Comparison of ENCODE assay signal across 8 cellular contexts in genomic region chr5:102866315-102866693, GRCh38.
DNase-seq lines count a peak whose midpoint lies in the region; ATAC-seq, FAIRE-seq and TF ChIP-seq lines count a peak whose summit lies in the region.

No MANE protein-coding gene starts in this region.

- no peaks in the 10 kb centered on the region for H4K20me1 ChIP-seq in keratinocyte (ENCODE audit: control insufficient read depth, extremely low read depth, insufficient read depth, low read length)

- no peak for DNase-seq in BJ (ENCODE audit: low read depth)
- peak; percentile 28 for DNase-seq in amniotic epithelial cell (ENCODE audit: low read depth)
- no peak for DNase-seq in keratinocyte (ENCODE audit: low read depth, low spot score)
- no peak for DNase-seq in MV-4-11 (lab: John Stamatoyannopoulos, UW)
- DNase-seq in GF-D8 (lab: John Stamatoyannopoulos, UW): no peak
- no peak for DNase-seq in NCI-H1930 (lab: John Stamatoyannopoulos, UW)

- H3K4me1 ChIP-seq in keratinocyte (ENCODE audit: control insufficient read depth, extremely low read depth, insufficient read depth, low read length) (peaks cover 7% of the 10 kb centered on the region), stomach smooth muscle (ENCODE audit: control insufficient read depth, insufficient read depth, low read length) (no peaks in the 10 kb centered on the region)

- peak overlapping the region; percentile 96 for H3K4me2 ChIP-seq in keratinocyte (ENCODE audit: control insufficient read depth, extremely low read depth, insufficient read depth, low read depth, low read length)

- peak overlapping the region; percentile 55 for H3K4me3 ChIP-seq in BJ (ENCODE audit: low read depth, low read length)
- H3K4me3 ChIP-seq in keratinocyte (ENCODE audit: control insufficient read depth in 2 of 3, extremely low read depth in 1 of 3, insufficient read depth in 2 of 3, low read depth in 1 of 3, low read length in 3 of 3): peak overlapping the region; percentile 42 to 84 (median 73)
- peak overlapping the region; percentile 82 to 87 for H3K4me3 ChIP-seq in stomach smooth muscle (ENCODE audit: low read length in 2 of 2)

- H3K9ac ChIP-seq in keratinocyte (ENCODE audit: control insufficient read depth, extremely low read depth, insufficient read depth, low read length) (peak overlapping the region; percentile 78), stomach smooth muscle (ENCODE audit: low read length in 2 of 2) (peak overlapping the region; percentile 51 to 78)

- H3K9me3 ChIP-seq in keratinocyte (ENCODE audit: control insufficient read depth, low read depth, low read length): no peaks in the 10 kb centered on the region
- H3K9me3 ChIP-seq in stomach smooth muscle (ENCODE audit: control insufficient read depth in 2 of 2, low read length in 2 of 2): no peaks in the 10 kb centered on the region

- no peaks in the 10 kb centered on the region for H3K79me2 ChIP-seq in keratinocyte (ENCODE audit: control insufficient read depth, insufficient read depth, low read length)

- H3K27me3 ChIP-seq in BJ (ENCODE audit: control insufficient read depth, insufficient read depth, low read length): no peaks in the 10 kb centered on the region
- H3K27me3 ChIP-seq in keratinocyte (ENCODE audit: control insufficient read depth, extremely low read depth, insufficient read depth, low read length): no peaks in the 10 kb centered on the region
- no peaks in the 10 kb centered on the region for H3K27me3 ChIP-seq in stomach smooth muscle (ENCODE audit: control insufficient read depth in 1 of 2, insufficient read depth in 2 of 2, low read length in 2 of 2)

- CTCF ChIA-PET in BJ (lab: Yijun Ruan, JAX): interaction anchor here (0.7 to 3.6 kb wide), 4 partner anchors 9 to 185 kb away, joined by 3 to 12 read pairs (median 4); no protein-coding TSS in a partner anchor

- ATAC-seq in HG02840 (IDR thresholded peaks at IDR 0.05; ENCODE audit: low FRiP score, unreplicated experiment): peak; percentile 10

- dilution Hi-C loops in keratinocyte (cut with MboI; ENCODE audit: extremely low pct_ligation_motif_present, low sequenced_read_pairs): no loop called here

- no peak; the same call in 1 of the 2 replicates for TF ChIP-seq CTCF in BJ (IDR thresholded peaks at IDR 0.05; ENCODE audit: insufficient read depth, low read depth, low read length)
- no peak for TF ChIP-seq CTCF in keratinocyte (optimal IDR thresholded peaks at IDR 0.05 in 1 of 3, IDR thresholded peaks at IDR 0.05 in 1 of 3, conservative IDR thresholded peaks at IDR 0.05 in 1 of 3; ENCODE audit: extremely low read depth in 1 of 3, insufficient read depth in 2 of 3, low read length in 3 of 3)

- FAIRE-seq in keratinocyte (lab: Jason Lieb, UNC): no peak

- H2AFZ ChIP-seq in keratinocyte (ENCODE audit: control insufficient read depth, low read length): peak overlapping the region; percentile 81

- POLR2A ChIA-PET in BJ (lab: Charles Lee): interaction anchor here (1.7 kb wide), 1 partner anchor 9 kb away, joined by 6 read pairs; no protein-coding TSS in a partner anchor

- H3K9me1 ChIP-seq in keratinocyte (ENCODE audit: control insufficient read depth, extremely low read depth, insufficient read depth, low read length): no peaks in the 10 kb centered on the region

- no peaks in the 10 kb centered on the region; the same call in 1 of the 2 replicates for H3K36me3 ChIP-seq in BJ (ENCODE audit: control insufficient read depth, insufficient read depth, low read length)
- peaks cover 0 to 4% of the 10 kb centered on the region in 2 experiments for H3K36me3 ChIP-seq in keratinocyte (ENCODE audit: control insufficient read depth in 2 of 2, extremely low read depth in 1 of 2, insufficient read depth in 2 of 2, low read length in 2 of 2)
- no peaks in the 10 kb centered on the region for H3K36me3 ChIP-seq in stomach smooth muscle (ENCODE audit: control insufficient read depth in 2 of 2, insufficient read depth in 2 of 2, low read length in 2 of 2)

- H3K27ac ChIP-seq in keratinocyte (ENCODE audit: control insufficient read depth, insufficient read depth, low read length): peak overlapping the region; percentile 53
- peak overlapping the region; percentile 76 for H3K27ac ChIP-seq in stomach smooth muscle (ENCODE audit: low read length)
